In the genomic region with DNA sequence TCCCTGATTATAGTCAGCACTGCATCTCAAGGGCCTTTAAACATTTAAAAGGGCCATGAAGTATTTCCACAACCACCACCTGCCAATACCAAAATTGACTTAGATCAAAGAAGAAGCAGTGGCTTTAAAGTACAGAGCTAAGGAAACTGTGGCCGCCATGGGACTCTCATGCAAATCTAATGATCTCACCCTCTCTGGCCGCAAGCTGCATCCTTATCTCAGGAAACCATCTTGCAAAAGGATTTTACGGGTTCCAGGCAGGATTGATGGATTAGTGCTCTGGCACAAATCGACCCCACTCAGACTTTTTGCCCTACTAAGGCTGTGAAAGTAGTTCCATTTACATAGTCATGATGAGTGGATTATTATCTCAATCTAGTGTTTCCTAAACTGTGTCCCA, we compare ENCODE assay signal across 1 cellular context.
TF ChIP-seq lines count a peak whose summit lies in the region.

No MANE protein-coding gene starts in this region.

TF ChIP-seq in K562, 482 proteins besides CTCF, POLR2A, EP300 and RAD21 (continued from another document and continues in another):
- TF ChIP-seq HSF4 (CRISPR knock-in tag; IDR thresholded peaks at IDR 0.05; ENCODE audit: borderline replicate concordance) = no peak
- TF ChIP-seq ZNF79 (CRISPR knock-in tag; IDR thresholded peaks at IDR 0.05; ENCODE audit: low read depth) = no peak
- TF ChIP-seq ASH1L (IDR thresholded peaks at IDR 0.05; ENCODE audit: borderline replicate concordance, low read depth, partially characterized antibody) = no peak
- TF ChIP-seq ATF1 (CRISPR knock-in tag; IDR thresholded peaks at IDR 0.05) = no peak
- TF ChIP-seq ATF1 (tag; IDR thresholded peaks at IDR 0.05) = no peak
- TF ChIP-seq, protein P1, sequence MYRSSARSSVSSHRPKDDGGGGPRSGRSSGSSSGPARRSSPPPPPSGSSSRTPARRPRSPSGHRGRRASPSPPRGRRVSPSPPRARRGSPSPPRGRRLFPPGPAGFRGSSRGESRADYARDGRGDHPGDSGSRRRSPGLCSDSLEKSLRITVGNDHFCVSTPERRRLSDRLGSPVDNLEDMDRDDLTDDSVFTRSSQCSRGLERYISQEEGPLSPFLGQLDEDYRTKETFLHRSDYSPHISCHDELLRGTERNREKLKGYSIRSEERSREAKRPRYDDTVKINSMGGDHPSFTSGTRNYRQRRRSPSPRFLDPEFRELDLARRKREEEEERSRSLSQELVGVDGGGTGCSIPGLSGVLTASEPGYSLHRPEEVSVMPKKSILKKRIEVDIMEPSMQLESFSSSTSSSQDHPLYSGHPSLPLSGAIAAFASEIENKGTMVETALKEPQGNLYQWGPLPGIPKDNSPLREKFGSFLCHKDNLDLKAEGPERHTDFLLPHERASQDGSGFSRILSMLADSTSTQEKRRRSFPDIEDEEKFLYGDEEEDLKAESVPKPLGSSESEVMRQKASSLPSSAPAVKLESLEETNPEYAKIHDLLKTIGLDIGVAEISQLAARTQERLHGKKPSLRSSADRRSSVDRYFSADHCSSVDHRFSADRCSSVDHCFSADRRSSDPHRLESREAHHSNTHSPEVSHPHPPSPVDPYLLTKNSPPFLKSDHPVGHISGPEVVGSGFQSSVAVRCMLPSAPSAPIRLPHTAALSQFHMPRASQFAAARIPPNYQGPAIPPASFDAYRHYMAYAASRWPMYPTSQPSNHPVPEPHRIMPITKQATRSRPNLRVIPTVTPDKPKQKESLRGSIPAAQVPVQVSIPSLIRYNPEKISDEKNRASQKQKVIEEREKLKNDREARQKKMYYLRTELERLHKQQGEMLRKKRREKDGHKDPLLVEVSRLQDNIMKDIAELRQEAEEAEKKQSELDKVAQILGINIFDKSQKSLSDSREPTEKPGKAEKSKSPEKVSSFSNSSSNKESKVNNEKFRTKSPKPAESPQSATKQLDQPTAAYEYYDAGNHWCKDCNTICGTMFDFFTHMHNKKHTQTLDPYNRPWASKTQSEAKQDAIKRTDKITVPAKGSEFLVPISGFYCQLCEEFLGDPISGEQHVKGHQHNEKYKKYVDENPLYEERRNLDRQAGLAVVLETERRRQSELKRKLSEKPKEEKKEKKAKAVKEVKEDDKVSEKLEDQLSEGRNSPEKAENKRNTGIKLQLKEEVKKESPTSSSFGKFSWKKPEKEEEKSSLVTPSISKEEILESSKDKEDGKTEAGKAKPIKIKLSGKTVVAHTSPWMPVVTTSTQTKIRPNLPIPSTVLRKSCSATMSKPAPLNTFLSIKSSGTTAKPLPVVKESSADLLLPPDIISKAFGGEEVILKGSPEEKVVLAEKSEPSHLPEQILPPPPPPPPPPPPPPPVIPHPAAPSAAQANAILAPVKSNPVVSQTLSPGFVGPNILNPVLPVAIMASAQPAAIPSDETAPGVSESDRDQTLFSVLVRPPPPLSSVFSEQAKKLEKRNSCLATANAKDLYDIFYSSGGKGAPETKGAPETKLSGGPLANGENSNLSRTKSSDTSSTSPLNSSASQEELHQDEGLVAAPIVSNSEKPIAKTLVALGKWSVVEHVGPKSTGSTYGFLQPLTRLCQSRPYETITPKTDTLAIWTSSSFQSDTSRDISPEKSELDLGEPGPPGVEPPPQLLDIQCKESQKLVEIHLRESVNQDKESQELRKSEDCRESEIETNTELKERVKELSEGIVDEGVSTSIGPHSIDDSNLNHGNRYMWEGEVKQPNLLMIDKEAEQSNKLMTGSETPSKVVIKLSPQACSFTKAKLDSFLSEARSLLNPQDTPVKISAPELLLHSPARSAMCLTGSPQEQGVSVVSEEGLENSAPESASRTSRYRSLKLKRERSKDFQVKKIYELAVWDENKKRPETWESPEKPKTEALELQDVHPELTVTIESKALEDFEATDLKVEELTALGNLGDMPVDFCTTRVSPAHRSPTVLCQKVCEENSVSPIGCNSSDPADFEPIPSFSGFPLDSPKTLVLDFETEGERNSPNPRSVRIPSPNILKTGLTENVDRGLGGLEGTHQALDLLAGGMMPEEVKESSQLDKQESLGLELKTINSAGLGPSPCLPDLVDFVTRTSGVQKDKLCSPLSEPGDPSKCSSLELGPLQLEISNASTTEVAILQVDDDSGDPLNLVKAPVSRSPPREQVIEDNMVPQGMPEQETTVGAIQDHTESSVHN (IDR thresholded peaks at IDR 0.05; ENCODE audit: borderline replicate concordance in 1 of 2, low read depth in 1 of 2) = no peak
- no peak for TF ChIP-seq KAT7 (CRISPR knock-in tag; IDR thresholded peaks at IDR 0.05; ENCODE audit: borderline replicate concordance)
- TF ChIP-seq DIDO1 (tag; IDR thresholded peaks at IDR 0.05; ENCODE audit: low read depth) = no peak
- TF ChIP-seq ZNF124 (CRISPR knock-in tag; IDR thresholded peaks at IDR 0.05) = no peak
- TF ChIP-seq SREBF1 (IDR thresholded peaks at IDR 0.05; ENCODE audit: borderline replicate concordance, low read depth, low read length) = no peak
- TF ChIP-seq FOXA1 (IDR thresholded peaks at IDR 0.05; ENCODE audit: borderline replicate concordance) = no peak
- TF ChIP-seq PHB (CRISPR knock-in tag; IDR thresholded peaks at IDR 0.05) = no peak
- TF ChIP-seq ELF1 (tag; IDR thresholded peaks at IDR 0.05) = no peak
- 0 out of 2 replicates have a peak, but pooled peaks have one; percentile 26 for TF ChIP-seq SOX6 (IDR thresholded peaks at IDR 0.05)
- TF ChIP-seq NCOR1 (IDR thresholded peaks at IDR 0.05) = peak; percentile 35; the same call in 1 of the 2 replicates
- TF ChIP-seq, protein P2, sequence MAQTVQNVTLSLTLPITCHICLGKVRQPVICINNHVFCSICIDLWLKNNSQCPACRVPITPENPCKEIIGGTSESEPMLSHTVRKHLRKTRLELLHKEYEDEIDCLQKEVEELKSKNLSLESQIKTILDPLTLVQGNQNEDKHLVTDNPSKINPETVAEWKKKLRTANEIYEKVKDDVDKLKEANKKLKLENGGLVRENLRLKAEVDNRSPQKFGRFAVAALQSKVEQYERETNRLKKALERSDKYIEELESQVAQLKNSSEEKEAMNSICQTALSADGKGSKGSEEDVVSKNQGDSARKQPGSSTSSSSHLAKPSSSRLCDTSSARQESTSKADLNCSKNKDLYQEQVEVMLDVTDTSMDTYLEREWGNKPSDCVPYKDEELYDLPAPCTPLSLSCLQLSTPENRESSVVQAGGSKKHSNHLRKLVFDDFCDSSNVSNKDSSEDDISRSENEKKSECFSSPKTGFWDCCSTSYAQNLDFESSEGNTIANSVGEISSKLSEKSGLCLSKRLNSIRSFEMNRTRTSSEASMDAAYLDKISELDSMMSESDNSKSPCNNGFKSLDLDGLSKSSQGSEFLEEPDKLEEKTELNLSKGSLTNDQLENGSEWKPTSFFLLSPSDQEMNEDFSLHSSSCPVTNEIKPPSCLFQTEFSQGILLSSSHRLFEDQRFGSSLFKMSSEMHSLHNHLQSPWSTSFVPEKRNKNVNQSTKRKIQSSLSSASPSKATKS (CRISPR knock-in tag; IDR thresholded peaks at IDR 0.05) = no peak
- peak; percentile 53 for TF ChIP-seq CBFA2T2 (conservative IDR thresholded peaks at IDR 0.05)
- TF ChIP-seq KAT8 (IDR thresholded peaks at IDR 0.05; ENCODE audit: low read depth) = no peak
- TF ChIP-seq NR3C1 (CRISPR knock-in tag; IDR thresholded peaks at IDR 0.05) = no peak
- no peak for TF ChIP-seq NFIX (CRISPR knock-in tag; IDR thresholded peaks at IDR 0.05; ENCODE audit: low read depth)
- TF ChIP-seq, protein P3, sequence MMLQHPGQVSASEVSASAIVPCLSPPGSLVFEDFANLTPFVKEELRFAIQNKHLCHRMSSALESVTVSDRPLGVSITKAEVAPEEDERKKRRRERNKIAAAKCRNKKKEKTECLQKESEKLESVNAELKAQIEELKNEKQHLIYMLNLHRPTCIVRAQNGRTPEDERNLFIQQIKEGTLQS (IDR thresholded peaks at IDR 0.05) = peak; percentile 53; the same call in 1 of the 2 replicates
- TF ChIP-seq, protein P3 (CRISPR knock-in tag; conservative IDR thresholded peaks at IDR 0.05) = no peak
- no peak for TF ChIP-seq MYBL2 (IDR thresholded peaks at IDR 0.05; ENCODE audit: low read depth)
- no peak for TF ChIP-seq MYBL2 (CRISPR knock-in tag; IDR thresholded peaks at IDR 0.05; ENCODE audit: borderline replicate concordance)
- no peak for TF ChIP-seq ZNF316 (IDR thresholded peaks at IDR 0.05)
- TF ChIP-seq ATF7 (IDR thresholded peaks at IDR 0.05) = peak; percentile 66
- no peak for TF ChIP-seq IFI16 (CRISPR knock-in tag; IDR thresholded peaks at IDR 0.05)
- peak in 1 of 2 experiments; percentile 50; a peak in 2 of 4 replicates for TF ChIP-seq KDM1A (IDR thresholded peaks at IDR 0.05)
- TF ChIP-seq SMARCE1 (IDR thresholded peaks at IDR 0.05) = peak; percentile 49; the same call in 1 of the 2 replicates
- TF ChIP-seq CHCHD3 (CRISPR knock-in tag; IDR thresholded peaks at IDR 0.05) = no peak
- TF ChIP-seq JUN (IDR thresholded peaks at IDR 0.05; ENCODE audit: borderline replicate concordance, low read depth, low read length) = peak; percentile 47; the same call in 1 of the 2 replicates
- TF ChIP-seq JUN (CRISPR knock-in tag; IDR thresholded peaks at IDR 0.05; ENCODE audit: borderline replicate concordance) = no peak
- TF ChIP-seq ZBTB17 (CRISPR knock-in tag; IDR thresholded peaks at IDR 0.05) = no peak
- TF ChIP-seq, protein P4, sequence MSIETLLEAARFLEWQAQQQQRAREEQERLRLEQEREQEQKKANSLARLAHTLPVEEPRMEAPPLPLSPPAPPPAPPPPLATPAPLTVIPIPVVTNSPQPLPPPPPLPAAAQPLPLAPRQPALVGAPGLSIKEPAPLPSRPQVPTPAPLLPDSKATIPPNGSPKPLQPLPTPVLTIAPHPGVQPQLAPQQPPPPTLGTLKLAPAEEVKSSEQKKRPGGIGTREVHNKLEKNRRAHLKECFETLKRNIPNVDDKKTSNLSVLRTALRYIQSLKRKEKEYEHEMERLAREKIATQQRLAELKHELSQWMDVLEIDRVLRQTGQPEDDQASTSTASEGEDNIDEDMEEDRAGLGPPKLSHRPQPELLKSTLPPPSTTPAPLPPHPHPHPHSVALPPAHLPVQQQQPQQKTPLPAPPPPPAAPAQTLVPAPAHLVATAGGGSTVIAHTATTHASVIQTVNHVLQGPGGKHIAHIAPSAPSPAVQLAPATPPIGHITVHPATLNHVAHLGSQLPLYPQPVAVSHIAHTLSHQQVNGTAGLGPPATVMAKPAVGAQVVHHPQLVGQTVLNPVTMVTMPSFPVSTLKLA (conservative IDR thresholded peaks at IDR 0.05) = no peak
- no peak for TF ChIP-seq CREM (IDR thresholded peaks at IDR 0.05; ENCODE audit: low read depth)
- no peak for TF ChIP-seq ZNF431 (CRISPR knock-in tag; IDR thresholded peaks at IDR 0.05)
- TF ChIP-seq RBFOX2 (IDR thresholded peaks at IDR 0.05; ENCODE audit: low read depth, low read length) = no peak
- TF ChIP-seq MEF2A (IDR thresholded peaks at IDR 0.05; ENCODE audit: control insufficient read depth, low read depth, low read length) = no peak
- peak; percentile 68 for TF ChIP-seq TAL1 (IDR thresholded peaks at IDR 0.05)
- no peak for TF ChIP-seq FOXA3 (CRISPR knock-in tag; conservative IDR thresholded peaks at IDR 0.05 in 1 of 2, IDR thresholded peaks at IDR 0.05 in 1 of 2)
- TF ChIP-seq, protein P5, sequence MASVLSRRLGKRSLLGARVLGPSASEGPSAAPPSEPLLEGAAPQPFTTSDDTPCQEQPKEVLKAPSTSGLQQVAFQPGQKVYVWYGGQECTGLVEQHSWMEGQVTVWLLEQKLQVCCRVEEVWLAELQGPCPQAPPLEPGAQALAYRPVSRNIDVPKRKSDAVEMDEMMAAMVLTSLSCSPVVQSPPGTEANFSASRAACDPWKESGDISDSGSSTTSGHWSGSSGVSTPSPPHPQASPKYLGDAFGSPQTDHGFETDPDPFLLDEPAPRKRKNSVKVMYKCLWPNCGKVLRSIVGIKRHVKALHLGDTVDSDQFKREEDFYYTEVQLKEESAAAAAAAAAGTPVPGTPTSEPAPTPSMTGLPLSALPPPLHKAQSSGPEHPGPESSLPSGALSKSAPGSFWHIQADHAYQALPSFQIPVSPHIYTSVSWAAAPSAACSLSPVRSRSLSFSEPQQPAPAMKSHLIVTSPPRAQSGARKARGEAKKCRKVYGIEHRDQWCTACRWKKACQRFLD (CRISPR knock-in tag; IDR thresholded peaks at IDR 0.05) = no peak
- no peak for TF ChIP-seq HEY1 (CRISPR knock-in tag; IDR thresholded peaks at IDR 0.05; ENCODE audit: borderline replicate concordance)
- TF ChIP-seq TOE1 (IDR thresholded peaks at IDR 0.05; ENCODE audit: borderline replicate concordance) = no peak
- TF ChIP-seq TOE1 (CRISPR knock-in tag; IDR thresholded peaks at IDR 0.05; ENCODE audit: borderline replicate concordance, low read depth) = no peak
- TF ChIP-seq, protein P6, sequence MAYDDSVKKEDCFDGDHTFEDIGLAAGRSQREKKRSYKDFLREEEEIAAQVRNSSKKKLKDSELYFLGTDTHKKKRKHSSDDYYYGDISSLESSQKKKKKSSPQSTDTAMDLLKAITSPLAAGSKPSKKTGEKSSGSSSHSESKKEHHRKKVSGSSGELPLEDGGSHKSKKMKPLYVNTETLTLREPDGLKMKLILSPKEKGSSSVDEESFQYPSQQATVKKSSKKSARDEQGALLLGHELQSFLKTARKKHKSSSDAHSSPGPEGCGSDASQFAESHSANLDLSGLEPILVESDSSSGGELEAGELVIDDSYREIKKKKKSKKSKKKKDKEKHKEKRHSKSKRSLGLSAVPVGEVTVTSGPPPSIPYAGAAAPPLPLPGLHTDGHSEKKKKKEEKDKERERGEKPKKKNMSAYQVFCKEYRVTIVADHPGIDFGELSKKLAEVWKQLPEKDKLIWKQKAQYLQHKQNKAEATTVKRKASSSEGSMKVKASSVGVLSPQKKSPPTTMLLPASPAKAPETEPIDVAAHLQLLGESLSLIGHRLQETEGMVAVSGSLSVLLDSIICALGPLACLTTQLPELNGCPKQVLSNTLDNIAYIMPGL (CRISPR knock-in tag; IDR thresholded peaks at IDR 0.05) = no peak
- no peak for TF ChIP-seq MEF2D (tag; conservative IDR thresholded peaks at IDR 0.05; ENCODE audit: low read depth)
- no peak for TF ChIP-seq TCFL5 (CRISPR knock-in tag; conservative IDR thresholded peaks at IDR 0.05)
- TF ChIP-seq ZFP36 (IDR thresholded peaks at IDR 0.05; ENCODE audit: low read depth, low read length, partially characterized antibody) = no peak
- TF ChIP-seq TAF7 (tag; IDR thresholded peaks at IDR 0.05) = no peak
- no peak for TF ChIP-seq ZFP30 (CRISPR knock-in tag; IDR thresholded peaks at IDR 0.05; ENCODE audit: borderline replicate concordance)
- TF ChIP-seq, protein P7, sequence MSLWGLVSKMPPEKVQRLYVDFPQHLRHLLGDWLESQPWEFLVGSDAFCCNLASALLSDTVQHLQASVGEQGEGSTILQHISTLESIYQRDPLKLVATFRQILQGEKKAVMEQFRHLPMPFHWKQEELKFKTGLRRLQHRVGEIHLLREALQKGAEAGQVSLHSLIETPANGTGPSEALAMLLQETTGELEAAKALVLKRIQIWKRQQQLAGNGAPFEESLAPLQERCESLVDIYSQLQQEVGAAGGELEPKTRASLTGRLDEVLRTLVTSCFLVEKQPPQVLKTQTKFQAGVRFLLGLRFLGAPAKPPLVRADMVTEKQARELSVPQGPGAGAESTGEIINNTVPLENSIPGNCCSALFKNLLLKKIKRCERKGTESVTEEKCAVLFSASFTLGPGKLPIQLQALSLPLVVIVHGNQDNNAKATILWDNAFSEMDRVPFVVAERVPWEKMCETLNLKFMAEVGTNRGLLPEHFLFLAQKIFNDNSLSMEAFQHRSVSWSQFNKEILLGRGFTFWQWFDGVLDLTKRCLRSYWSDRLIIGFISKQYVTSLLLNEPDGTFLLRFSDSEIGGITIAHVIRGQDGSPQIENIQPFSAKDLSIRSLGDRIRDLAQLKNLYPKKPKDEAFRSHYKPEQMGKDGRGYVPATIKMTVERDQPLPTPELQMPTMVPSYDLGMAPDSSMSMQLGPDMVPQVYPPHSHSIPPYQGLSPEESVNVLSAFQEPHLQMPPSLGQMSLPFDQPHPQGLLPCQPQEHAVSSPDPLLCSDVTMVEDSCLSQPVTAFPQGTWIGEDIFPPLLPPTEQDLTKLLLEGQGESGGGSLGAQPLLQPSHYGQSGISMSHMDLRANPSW (CRISPR knock-in tag; IDR thresholded peaks at IDR 0.05) = no peak
